ENCODE assay signal across 1 cellular context in genomic region chr10:88932539-88933256, GRCh38.
TF ChIP-seq lines count a peak whose summit lies in the region.

No MANE protein-coding gene starts in this region.

TF ChIP-seq in HEK293, 187 proteins besides CTCF, POLR2A, EP300 and RAD21 (continued from another document and continues in another):
- TF ChIP-seq ZNF239 (tag by site-specific recombination; IDR thresholded peaks at IDR 0.05) = no peak
- TF ChIP-seq ZNF394 (tag by site-specific recombination; IDR thresholded peaks at IDR 0.05; ENCODE audit: borderline replicate concordance) = no peak
- peak; percentile 40; the same call in 1 of the 2 replicates for TF ChIP-seq ZNF449 (tag by site-specific recombination; IDR thresholded peaks at IDR 0.05)
- no peak for TF ChIP-seq ZNF223 (tag by site-specific recombination; IDR thresholded peaks at IDR 0.05)
- TF ChIP-seq ZNF561 (tag by site-specific recombination; IDR thresholded peaks at IDR 0.05; ENCODE audit: borderline replicate concordance) = peak; percentile 60; the same call in 1 of the 2 replicates
- TF ChIP-seq ZNF548 (tag by site-specific recombination; IDR thresholded peaks at IDR 0.05) = no peak
- no peak for TF ChIP-seq PRDM2 (tag by site-specific recombination; IDR thresholded peaks at IDR 0.05; ENCODE audit: borderline replicate concordance)
- no peak for TF ChIP-seq ZBTB1 (tag by site-specific recombination; IDR thresholded peaks at IDR 0.05)
- no peak for TF ChIP-seq ZNF610 (tag by site-specific recombination; IDR thresholded peaks at IDR 0.05; ENCODE audit: borderline replicate concordance)
- TF ChIP-seq ZNF837 (tag by site-specific recombination; IDR thresholded peaks at IDR 0.05) = no peak
- no peak for TF ChIP-seq MYNN (tag by site-specific recombination; IDR thresholded peaks at IDR 0.05; ENCODE audit: borderline replicate concordance)
- no peak for TF ChIP-seq ZNF621 (tag by site-specific recombination; IDR thresholded peaks at IDR 0.05)
- TF ChIP-seq PRDM1 (tag by site-specific recombination; IDR thresholded peaks at IDR 0.05) = no peak
- TF ChIP-seq ZNF132 (tag by site-specific recombination; IDR thresholded peaks at IDR 0.05; ENCODE audit: borderline replicate concordance) = no peak
- TF ChIP-seq ZNF777 (tag by site-specific recombination; IDR thresholded peaks at IDR 0.05; ENCODE audit: borderline replicate concordance) = no peak
- TF ChIP-seq ZNF140 (tag by site-specific recombination; IDR thresholded peaks at IDR 0.05) = no peak
- no peak for TF ChIP-seq MEIS1 (CRISPR knock-in tag; IDR thresholded peaks at IDR 0.05; ENCODE audit: borderline replicate concordance)
- TF ChIP-seq ZNF2 (tag by site-specific recombination; IDR thresholded peaks at IDR 0.05) = peak; percentile 85
- TF ChIP-seq ZNF518A (tag by site-specific recombination; conservative IDR thresholded peaks at IDR 0.05; ENCODE audit: low read depth) = no peak
- TF ChIP-seq ATF2 (tag by site-specific recombination; IDR thresholded peaks at IDR 0.05; ENCODE audit: low read depth) = no peak
- TF ChIP-seq ZEB2 (tag by site-specific recombination; IDR thresholded peaks at IDR 0.05) = no peak
- no peak for TF ChIP-seq REST (tag by site-specific recombination; IDR thresholded peaks at IDR 0.05)
- no peak for TF ChIP-seq ZNF791 (tag by site-specific recombination; IDR thresholded peaks at IDR 0.05)
- TF ChIP-seq SP2 (tag by site-specific recombination; IDR thresholded peaks at IDR 0.05) = peak; percentile 49
- TF ChIP-seq ZNF514 (tag by site-specific recombination; IDR thresholded peaks at IDR 0.05) = no peak
- no peak for TF ChIP-seq ZNF274 (IDR thresholded peaks at IDR 0.05; ENCODE audit: low read length)
- TF ChIP-seq ZNF274 (tag by site-specific recombination; IDR thresholded peaks at IDR 0.05; ENCODE audit: borderline replicate concordance) = no peak
- TF ChIP-seq EGR2 (tag by site-specific recombination; IDR thresholded peaks at IDR 0.05; ENCODE audit: low read depth) = no peak; the same call in 1 of the 2 replicates
- peak; percentile 55 for TF ChIP-seq ZNF335 (tag by site-specific recombination; conservative IDR thresholded peaks at IDR 0.05)
- no peak for TF ChIP-seq ZNF138 (tag by site-specific recombination; IDR thresholded peaks at IDR 0.05; ENCODE audit: borderline replicate concordance)
- TF ChIP-seq GLI2 (tag by site-specific recombination; IDR thresholded peaks at IDR 0.05; ENCODE audit: borderline replicate concordance, low read depth) = no peak
- TF ChIP-seq ZNF26 (tag by site-specific recombination; IDR thresholded peaks at IDR 0.05) = no peak
- no peak for TF ChIP-seq ZNF701 (tag by site-specific recombination; IDR thresholded peaks at IDR 0.05)
- 0 out of 2 replicates have a peak, but pooled peaks have one; percentile 14 for TF ChIP-seq ZNF366 (tag by site-specific recombination; conservative IDR thresholded peaks at IDR 0.05)
- TF ChIP-seq HOXA7 (CRISPR knock-in tag; IDR thresholded peaks at IDR 0.05; ENCODE audit: borderline replicate concordance) = no peak
- no peak for TF ChIP-seq ZNF266 (tag by site-specific recombination; IDR thresholded peaks at IDR 0.05; ENCODE audit: low read depth)
- TF ChIP-seq INSM2 (tag by site-specific recombination; IDR thresholded peaks at IDR 0.05) = no peak
